8 cellular contexts compared by ENCODE assay signal in genomic region chr10:73495884-73496674, GRCh38. TPM values are rescaled to one million over a fixed set of nuclear protein-coding genes. Genes with fewer than 3 reads are reported as not detected.
DNase-seq lines count a peak whose midpoint lies in the region; ATAC-seq and TF ChIP-seq lines count a peak whose summit lies in the region.

Gene PPP3CB (minus strand): TSS chr10:73496024. CDS start chr10:73495889, 135 bp downstream.

- H3K27me3 ChIP-seq in KMS-11 (ENCODE audit: insufficient read depth, low read depth), result no peaks in the 10 kb centered on the region
- no peaks in the 10 kb centered on the region for H3K27me3 ChIP-seq in Panc1 (ENCODE audit: control insufficient read depth, insufficient read depth, low read length)

- POLR2A ChIA-PET in Panc1 (lab: Charles Lee), result interaction anchor here (0.5 to 0.6 kb wide), 3 partner anchors 79 to 488 kb away, joined by 6 to 11 read pairs (median 7); no protein-coding TSS in a partner anchor

- peak within 1 kb of the TSS; percentile 91 for H3K27ac ChIP-seq in KMS-11
- H3K27ac ChIP-seq in Panc1 (ENCODE audit: low read length), result peak within 1 kb of the TSS; percentile 96

- intact Hi-C loops in Panc1 (cut with micrococcal nuclease; ENCODE audit: unreplicated experiment), result no loop called here

- CTCF ChIA-PET in Panc1 (lab: Charles Lee), result interaction anchor here (0.7 kb wide), 1 partner anchor 17 kb away, joined by 5 read pairs; no protein-coding TSS in a partner anchor

- peak within 1 kb of the TSS; percentile 83 for H2AFZ ChIP-seq in KMS-11 (ENCODE audit: low read depth)

- no peaks in the 10 kb centered on the region for H3K9me3 Mint-ChIP-seq in naive B cell
- H3K9me3 Mint-ChIP-seq in stimulated activated effector memory CD8-positive, alpha-beta T cell treated with anti-CD3 and anti-CD28 coated beads, Interleukin-12 subunit alpha, Interleukin-12 subunit beta, amount 100 ng/mL, for 72 hours, result no peaks in the 10 kb centered on the region

- H3K4me1 ChIP-seq in KMS-11 (ENCODE audit: low read depth, poor library complexity, severe bottlenecking) (peaks cover 22% of the 10 kb centered on the region), Panc1 (ENCODE audit: control insufficient read depth, insufficient read depth, low read length) (peaks cover 22% of the 10 kb centered on the region)

- TF ChIP-seq CTCF in KMS-11 (conservative IDR thresholded peaks at IDR 0.05; ENCODE audit: low read depth, low read length) (no peak), Panc1 (IDR thresholded peaks at IDR 0.05) (no peak)

- H3K27me3 Mint-ChIP-seq in naive B cell, result no peaks in the 10 kb centered on the region

- H3K4me3 Mint-ChIP-seq in naive B cell, result peak within 1 kb of the TSS; percentile 78 to 97 (median 94)
- peak within 1 kb of the TSS; percentile 78 for H3K4me3 Mint-ChIP-seq in stimulated activated effector memory CD8-positive, alpha-beta T cell treated with anti-CD3 and anti-CD28 coated beads, Interleukin-12 subunit alpha, Interleukin-12 subunit beta, amount 100 ng/mL, for 72 hours

- peak within 1 kb of the TSS; percentile 73 for H3K4me2 ChIP-seq in KMS-11

- H3K79me2 ChIP-seq in KMS-11 (ENCODE audit: insufficient read depth, low read depth), result peaks cover 37% of the 10 kb centered on the region

- peak within 1 kb of the TSS; percentile 88 to 99 (median 94) for H3K27ac Mint-ChIP-seq in naive B cell
- peak within 1 kb of the TSS; percentile 92 for H3K27ac Mint-ChIP-seq in stimulated activated effector memory CD8-positive, alpha-beta T cell treated with anti-CD3 and anti-CD28 coated beads, Interleukin-12 subunit alpha, Interleukin-12 subunit beta, amount 100 ng/mL, for 72 hours

- in situ Hi-C loops in Panc1 (cut with HindIII; ENCODE audit: low pct_unique_long_range_greater_than_20kb, low sequenced_read_pairs), result no loop called here

- no peaks in the 10 kb centered on the region for H3K9me3 ChIP-seq in Panc1 (ENCODE audit: control insufficient read depth, insufficient read depth, low read depth, low read length)

- no peaks in the 10 kb centered on the region for H3K36me3 Mint-ChIP-seq in naive B cell
- H3K36me3 Mint-ChIP-seq in stimulated activated effector memory CD8-positive, alpha-beta T cell treated with anti-CD3 and anti-CD28 coated beads, Interleukin-12 subunit alpha, Interleukin-12 subunit beta, amount 100 ng/mL, for 72 hours, result peaks cover 25% of the 10 kb centered on the region

- H3K36me3 ChIP-seq in KMS-11 (ENCODE audit: insufficient read depth) (no peaks in the 10 kb centered on the region), Panc1 (ENCODE audit: control insufficient read depth, insufficient read depth, low read length) (peaks cover 2% of the 10 kb centered on the region)

- BruUV-seq in Panc1 (replicated peaks; lab: Mats Ljungman, UMichigan), result TSS peak; percentile 96

- DNase-seq in DMS114 treated with DMSO at 0.1 percent for 48 hours (lab: John Stamatoyannopoulos, UW; ENCODE audit: unreplicated experiment), result peak; percentile 94
- peak; percentile 81 for DNase-seq in Panc1 (ENCODE audit: low read depth, low spot score)
- DNase-seq in activated T-helper 1 cell treated with Interleukin-2 at 50 U/mL for 16 hours (ENCODE audit: low read depth), result peak; percentile 84
- DNase-seq in fibroblast of gingiva (ENCODE audit: low read depth), result peak; percentile 98
- DNase-seq in naive B cell, result peak; percentile 76
- DNase-seq in stimulated activated effector memory CD8-positive, alpha-beta T cell treated with anti-CD3 and anti-CD28 coated beads, Interleukin-12 subunit alpha, Interleukin-12 subunit beta, amount 100 ng/mL, for 72 hours (ENCODE audit: low spot score in 2 of 2), result no peak

- peaks cover 40 to 59% (median 50%) of the 10 kb centered on the region in 3 donors for H3K4me1 Mint-ChIP-seq in naive B cell
- peaks cover 39% of the 10 kb centered on the region for H3K4me1 Mint-ChIP-seq in stimulated activated effector memory CD8-positive, alpha-beta T cell treated with anti-CD3 and anti-CD28 coated beads, Interleukin-12 subunit alpha, Interleukin-12 subunit beta, amount 100 ng/mL, for 72 hours

- H4K20me1 ChIP-seq in KMS-11 (ENCODE audit: insufficient read depth), result no peaks in the 10 kb centered on the region

- H3K9ac ChIP-seq in KMS-11, result peak within 1 kb of the TSS; percentile 82

- H3K4me3 ChIP-seq in KMS-11 (IDR thresholded peaks at IDR 0.05; ENCODE audit: insufficient read depth, low read depth, low read length), result peak within 1 kb of the TSS; percentile 32
- peak within 1 kb of the TSS; percentile 82 to 88 for H3K4me3 ChIP-seq in Panc1 (ENCODE audit: low read depth in 2 of 2, low read length in 2 of 2)

- ATAC-seq in GM21737 (IDR thresholded peaks at IDR 0.05; ENCODE audit: unreplicated experiment), result peak; percentile 55
- ATAC-seq in Panc1, result peak; percentile 90
- ATAC-seq in naive B cell (ENCODE audit: low read depth in 2 of 2), result peak; percentile 75 to 78
- peak; percentile 83 for ATAC-seq in stimulated activated effector memory CD8-positive, alpha-beta T cell treated with anti-CD3 and anti-CD28 coated beads, Interleukin-12 subunit alpha, Interleukin-12 subunit beta, amount 100 ng/mL, for 72 hours

RNA-seq across cellular contexts. Expression of gene PPP3CB, which starts in this region (rescaled TPM):
- total RNA-seq in Panc1 (2021; ENCODE audit: unreplicated experiment), result 34.8 TPM
- polyA plus RNA-seq in Panc1 (2012; ENCODE audit: insufficient read length), result 33.1 TPM
- polyA plus RNA-seq in naive B cell (ENCODE audit: low read depth in 6 of 6), result 1 to 10 TPM; 4.6 to 8.0 (median 6.3) TPM

Comparison
In these comparisons a context has a peak if more than half of its experiments do, and no peak if none do; other contexts are left out.
1. DNase-seq: peak in DMS114 treated with DMSO at 0.1 percent for 48 hours (single experiment), Panc1 (single experiment), activated T-helper 1 cell treated with Interleukin-2 at 50 U/mL for 16 hours (single experiment), fibroblast of gingiva (single experiment) and naive B cell (single experiment); none in stimulated activated effector memory CD8-positive, alpha-beta T cell treated with anti-CD3 and anti-CD28 coated beads, Interleukin-12 subunit alpha, Interleukin-12 subunit beta, amount 100 ng/mL, for 72 hours (0 of 2).
2. Peak in every context shown above with its lines, with median percentiles within 50 percentile points of each other: ATAC-seq.